Comparison of ENCODE assay signal across 21 cellular contexts in genomic region chr2:218956039-218956438, GRCh38. TPM values are rescaled to one million over a fixed set of nuclear protein-coding genes. Genes with fewer than 3 reads are reported as not detected.
"Had no signal": no experiment of that assay in that cellular context is flagged by ENCODE, and none has a peak within 500 bp of the region (broad histone marks: within the 10 kb centered on the region; RNA-seq: fewer than 3 reads in every experiment).

No MANE protein-coding gene starts in this region.

- DNase-seq: IMR-90, Karpas-422, KG1, MG63, NCI-H1092 treated with DMSO at 0.1 percent for 48 hours, NCI-H1436, NCI-H187, NCI-H2029, NCI-H2081 treated with DMSO at 0.1 percent for 48 hours, NCI-H2171 treated with DMSO at 0.1 percent for 48 hours, NCI-H345, NCI-H446 treated with DMSO at 0.1 percent for 48 hours, NCI-H510A treated with DMSO at 0.1 percent for 48 hours, NCI-H526, Right ventricle myocardium superior, RPMI8226, SIG-M5 had no signal

- ATAC-seq: HepG2 had no signal

- H3K27ac ChIP-seq: SJSA1, SK-N-MC had no signal

RNA-seq across cellular contexts. Expression of gene CDK5R2, which starts 3.4 kb away (rescaled TPM):
- total RNA-seq: HepG2, IMR-90, Right ventricle myocardium superior, SJSA1 had no signal

RNA-seq across cellular contexts. Expression of gene FEV, which starts 28.9 kb away (rescaled TPM):
- total RNA-seq: HepG2, HT1080, IMR-90, Right ventricle myocardium superior, SJSA1 had no signal

RNA-seq across cellular contexts. Expression of gene CRYBA2, which starts 37.2 kb away (rescaled TPM):
- total RNA-seq: HepG2, HT1080, IMR-90, Right ventricle myocardium superior, SJSA1 had no signal
